Comparison of ENCODE assay signal across 8 cellular contexts in genomic region chr5:146541956-146542849, GRCh38. TPM values are rescaled to one million over a fixed set of nuclear protein-coding genes. Genes with fewer than 3 reads are reported as not detected.
A peak's percentile ranks its signal among the peaks of the same experiment; 100 is the strongest.
DNase-seq lines count a peak whose midpoint lies in the region; ATAC-seq and TF ChIP-seq lines count a peak whose summit lies in the region.

No MANE protein-coding gene starts in this region.

- peak; percentile 94 for TF ChIP-seq CTCF in PC-9 (conservative IDR thresholded peaks at IDR 0.05)
- peak; percentile 90 for TF ChIP-seq CTCF in fibroblast of pulmonary artery (IDR thresholded peaks at IDR 0.05; ENCODE audit: low read length, missing control alignments)
- TF ChIP-seq CTCF in osteocyte (IDR thresholded peaks at IDR 0.05), result peak; percentile 85
- peak; percentile 80 to 87 for TF ChIP-seq CTCF in tibial artery (IDR thresholded peaks at IDR 0.05)

- H3K27me3 Mint-ChIP-seq in activated T-cell treated with anti-CD3 and anti-CD28 coated beads, Interleukin-2, amount 50 U/mL, for 72 hours (ENCODE audit: low read depth), result no peaks in the 10 kb centered on the region
- H3K27me3 Mint-ChIP-seq in osteocyte (ENCODE audit: unreplicated experiment), result peaks cover 6% of the 10 kb centered on the region

- ATAC-seq in GM21528 (IDR thresholded peaks at IDR 0.05; ENCODE audit: low FRiP score, unreplicated experiment), result peak; percentile 95
- peak; percentile 80 to 82 for ATAC-seq in activated T-cell treated with anti-CD3 and anti-CD28 coated beads, Interleukin-2, amount 50 U/mL, for 72 hours (replicated peaks in 1 of 2)

- H4K20me1 ChIP-seq in PC-9 (ENCODE audit: insufficient read depth), result no peaks in the 10 kb centered on the region

- H3K9me2 ChIP-seq in PC-9 (ENCODE audit: insufficient read depth), result no peaks in the 10 kb centered on the region

- H3K27me3 ChIP-seq in PC-9 (ENCODE audit: insufficient read depth, low read depth), result peaks cover 4% of the 10 kb centered on the region; the same call in 1 of the 2 replicates
- H3K27me3 ChIP-seq in tibial artery, result no peaks in the 10 kb centered on the region

- H3F3A ChIP-seq in PC-9 (ENCODE audit: insufficient read depth, low read depth), result no peaks in the 10 kb centered on the region

- CTCF ChIA-PET in PC-9 (lab: Charles Lee), result interaction anchor here (0.6 to 2.4 kb wide), 4 partner anchors 14 to 1549 kb away, joined by 3 to 18 read pairs (median 6); no protein-coding TSS in a partner anchor

- POLR2A ChIA-PET in PC-9 (lab: Charles Lee; ENCODE audit: unreplicated experiment), result no interaction called here

- H2AFZ ChIP-seq in PC-9, result no peak overlapping the region

- H3K27ac Mint-ChIP-seq in activated T-cell treated with anti-CD3 and anti-CD28 coated beads, Interleukin-2, amount 50 U/mL, for 72 hours, result no peak overlapping the region
- H3K27ac Mint-ChIP-seq in osteocyte (ENCODE audit: unreplicated experiment), result no peak overlapping the region

- no peaks in the 10 kb centered on the region for H3K9me3 Mint-ChIP-seq in activated T-cell treated with anti-CD3 and anti-CD28 coated beads, Interleukin-2, amount 50 U/mL, for 72 hours
- no peaks in the 10 kb centered on the region for H3K9me3 Mint-ChIP-seq in osteocyte (ENCODE audit: unreplicated experiment)

- H3K79me2 ChIP-seq in PC-9 (ENCODE audit: low read depth), result no peaks in the 10 kb centered on the region

- no peak overlapping the region for H3K4me3 Mint-ChIP-seq in activated T-cell treated with anti-CD3 and anti-CD28 coated beads, Interleukin-2, amount 50 U/mL, for 72 hours
- no peak overlapping the region for H3K4me3 Mint-ChIP-seq in osteocyte (ENCODE audit: unreplicated experiment)

- H3K4me1 Mint-ChIP-seq in activated T-cell treated with anti-CD3 and anti-CD28 coated beads, Interleukin-2, amount 50 U/mL, for 72 hours (ENCODE audit: low read depth), result no peaks in the 10 kb centered on the region
- peaks cover 3% of the 10 kb centered on the region for H3K4me1 Mint-ChIP-seq in osteocyte (ENCODE audit: unreplicated experiment)

- H3K9me3 ChIP-seq in PC-9 (ENCODE audit: insufficient read depth, low read depth) (no peaks in the 10 kb centered on the region), tibial artery (no peaks in the 10 kb centered on the region)

- no peak overlapping the region for H3K4me2 ChIP-seq in PC-9

- DNase-seq in DMS79 treated with DMSO at 0.1 percent for 48 hours (lab: John Stamatoyannopoulos, UW), result peak; percentile 42
- peak in 57 of 76 experiments; percentile 1 to 73 (median 33) for DNase-seq in HUDEP-2 (lab: John Stamatoyannopoulos, UW; ENCODE audit: unreplicated experiment in 76 of 76)
- DNase-seq in PC-9, result peak; percentile 42 to 75
- DNase-seq in activated T-cell treated with anti-CD3 and anti-CD28 coated beads, Interleukin-2, amount 50 U/mL, for 72 hours, result peak; percentile 70 to 74
- peak; percentile 69 for DNase-seq in fibroblast of pulmonary artery (ENCODE audit: low read depth)
- no peak for DNase-seq in osteocyte (ENCODE audit: extremely low spot score, unreplicated experiment)
- DNase-seq in tibial artery, result peak; percentile 67 to 83

- H3K4me1 ChIP-seq in PC-9 (replicated peaks; ENCODE audit: insufficient read depth) (no peaks in the 10 kb centered on the region), tibial artery (peaks cover 0 to 6% (median 2%) of the 10 kb centered on the region in 4 donors)

- intact Hi-C loops in PC-9 (cut with micrococcal nuclease; ENCODE audit: unreplicated experiment), result loop anchor here (1.0 to 5.0 kb wide), 2 partner anchors 424 to 1035 kb away; no protein-coding TSS in a partner anchor
- intact Hi-C loops in tibial artery (cut with DNase I; ENCODE audit: low total_unique reads), result loop anchor here (2.0 kb wide), 1 partner anchor 425 kb away; no protein-coding TSS in a partner anchor

- BruUV-seq in PC-9 (replicated peaks; lab: Mats Ljungman, UMichigan), result no TSS peak

- H3K36me3 Mint-ChIP-seq in activated T-cell treated with anti-CD3 and anti-CD28 coated beads, Interleukin-2, amount 50 U/mL, for 72 hours (ENCODE audit: insufficient read depth in 2 of 2), result no peaks in the 10 kb centered on the region
- H3K36me3 Mint-ChIP-seq in osteocyte (ENCODE audit: unreplicated experiment), result no peaks in the 10 kb centered on the region

- H3K4me3 ChIP-seq in PC-9, result no peak overlapping the region
- H3K4me3 ChIP-seq in fibroblast of pulmonary artery (replicated peaks; ENCODE audit: low read depth, low read length), result no peak overlapping the region
- no peak overlapping the region for H3K4me3 ChIP-seq in tibial artery

- H3K27ac ChIP-seq in PC-9 (no peak overlapping the region), tibial artery (no peak overlapping the region)

- H3K36me3 ChIP-seq in PC-9 (ENCODE audit: low read depth) (no peaks in the 10 kb centered on the region), tibial artery (no peaks in the 10 kb centered on the region)

RNA-seq across cellular contexts. Expression of gene GPR151, which starts 26.2 kb away (rescaled TPM):
- not detected in 2 replicates for total RNA-seq in PC-9 (2021)
- total RNA-seq in activated T-cell treated with anti-CD3 and anti-CD28 coated beads, Interleukin-2, amount 50 U/mL, for 72 hours, result not detected
- not detected in 2 replicates for total RNA-seq in osteocyte
